Comparison of ENCODE assay signal across 1 cellular context in genomic region chr1:36088577-36089392, GRCh38.
TF ChIP-seq lines count a peak whose summit lies in the region.

Gene ADPRS (plus strand): TSS chr1:36088892. CDS start chr1:36088905, 13 bp downstream.

TF ChIP-seq in H1, 55 proteins besides CTCF, POLR2A, EP300 and RAD21 (continued from another document):
- TF ChIP-seq CHD1 (IDR thresholded peaks at IDR 0.05; ENCODE audit: low read depth, low read length): no peak; the same call in 1 of the 2 replicates
- TF ChIP-seq TEAD4 (IDR thresholded peaks at IDR 0.05; ENCODE audit: low read depth, low read length): no peak
- TF ChIP-seq TBP (IDR thresholded peaks at IDR 0.05; ENCODE audit: low read depth, low read length): peak; percentile 87
- 0 out of 2 replicates have a peak, but pooled peaks have one; percentile 30 for TF ChIP-seq ATF2 (IDR thresholded peaks at IDR 0.05; ENCODE audit: low read length)
- peak; percentile 46; the same call in 1 of the 2 replicates for TF ChIP-seq CHD2 (IDR thresholded peaks at IDR 0.05; ENCODE audit: low read length)
- TF ChIP-seq SP1 (IDR thresholded peaks at IDR 0.05; ENCODE audit: low read depth, low read length): peak; percentile 69; the same call in 1 of the 2 replicates
- peak; percentile 85 for TF ChIP-seq KDM4A (IDR thresholded peaks at IDR 0.05; ENCODE audit: low read depth, low read length, severe bottlenecking)
- no peak for TF ChIP-seq BRCA1 (IDR thresholded peaks at IDR 0.05; ENCODE audit: low read depth, low read length)
- TF ChIP-seq SUZ12 (IDR thresholded peaks at IDR 0.05; ENCODE audit: low read length): no peak
- TF ChIP-seq SIX5 (IDR thresholded peaks at IDR 0.05; ENCODE audit: low read depth, low read length): 0 out of 2 replicates have a peak, but pooled peaks have one; percentile 8
- peak; percentile 65 for TF ChIP-seq E2F6 (IDR thresholded peaks at IDR 0.05)
- TF ChIP-seq MAFK (IDR thresholded peaks at IDR 0.05; ENCODE audit: low read depth, low read length): no peak
- peak; percentile 99 for TF ChIP-seq ASH2L (IDR thresholded peaks at IDR 0.05; ENCODE audit: low read length)
- no peak for TF ChIP-seq NRF1 (IDR thresholded peaks at IDR 0.05; ENCODE audit: low read depth, low read length)
- 0 out of 2 replicates have a peak, but pooled peaks have one; percentile 48 for TF ChIP-seq FOSL1 (IDR thresholded peaks at IDR 0.05; ENCODE audit: insufficient read depth, low read depth, low read length)
- no peak for TF ChIP-seq ZNF274 (IDR thresholded peaks at IDR 0.05; ENCODE audit: borderline replicate concordance, extremely low read depth, low read length)
- no peak for TF ChIP-seq CBX5 (IDR thresholded peaks at IDR 0.05; ENCODE audit: low read depth, low read length)
- no peak for TF ChIP-seq CHD7 (IDR thresholded peaks at IDR 0.05; ENCODE audit: insufficient replicate concordance, low read length)
- peak; percentile 97 for TF ChIP-seq YY1 (IDR thresholded peaks at IDR 0.05; ENCODE audit: low read depth, low read length)
- TF ChIP-seq EGR1 (IDR thresholded peaks at IDR 0.05; ENCODE audit: borderline replicate concordance, low read depth, low read length): peak; percentile 99
- peak; percentile 83 for TF ChIP-seq MAX (IDR thresholded peaks at IDR 0.05)
- TF ChIP-seq BACH1 (IDR thresholded peaks at IDR 0.05; ENCODE audit: low read length): no peak
- peak; percentile 97 for TF ChIP-seq POLR2AphosphoS5 (IDR thresholded peaks at IDR 0.05; ENCODE audit: low read depth, low read length)
- peak; percentile 96 for TF ChIP-seq TAF7 (optimal IDR thresholded peaks at IDR 0.05; ENCODE audit: borderline replicate concordance, low read depth, low read length)
- no peak for TF ChIP-seq CBX8 (IDR thresholded peaks at IDR 0.05; ENCODE audit: borderline replicate concordance, low read depth, low read length)
- no peak for TF ChIP-seq RXRA (IDR thresholded peaks at IDR 0.05; ENCODE audit: insufficient read depth, low read depth, low read length)
- TF ChIP-seq BCL11A (IDR thresholded peaks at IDR 0.05; ENCODE audit: low read depth in 2 of 2, low read length in 2 of 2): no peak
- TF ChIP-seq HDAC2 (IDR thresholded peaks at IDR 0.05; ENCODE audit: borderline replicate concordance in 1 of 2, low read depth in 2 of 2, low read length in 2 of 2): peak in 1 of 2 experiments; percentile 78; a peak in 1 of 4 replicates
- TF ChIP-seq PHF8 (conservative IDR thresholded peaks at IDR 0.05; ENCODE audit: low read depth, low read length): peak; percentile 99
- no peak for TF ChIP-seq RFX5 (IDR thresholded peaks at IDR 0.05; ENCODE audit: borderline replicate concordance, low read depth, low read length)
- peak; percentile 50; the same call in 1 of the 2 replicates for TF ChIP-seq TCF12 (IDR thresholded peaks at IDR 0.05; ENCODE audit: low read depth, low read length)
- TF ChIP-seq JUND (IDR thresholded peaks at IDR 0.05; ENCODE audit: low read length): no peak; the same call in 1 of the 2 replicates
- peak; percentile 81 for TF ChIP-seq SAP30 (IDR thresholded peaks at IDR 0.05; ENCODE audit: insufficient read depth, insufficient replicate concordance, low read length)
- no peak for TF ChIP-seq HDAC6 (IDR thresholded peaks at IDR 0.05; ENCODE audit: low read depth, low read length)
- TF ChIP-seq NANOG (IDR thresholded peaks at IDR 0.05; ENCODE audit: insufficient read depth, low read depth, low read length, poor library complexity, severe bottlenecking): no peak
- peak; percentile 86 to 94; a peak in 3 of 4 replicates for TF ChIP-seq SIN3A (conservative IDR thresholded peaks at IDR 0.05 in 1 of 2, IDR thresholded peaks at IDR 0.05 in 1 of 2; ENCODE audit: low read depth in 1 of 2, low read length in 2 of 2)
- TF ChIP-seq SP4 (IDR thresholded peaks at IDR 0.05; ENCODE audit: low read length): 0 out of 2 replicates have a peak, but pooled peaks have one; percentile 43
- no peak for TF ChIP-seq KDM1A (IDR thresholded peaks at IDR 0.05; ENCODE audit: borderline replicate concordance, low read length)
- TF ChIP-seq GTF2F1 (IDR thresholded peaks at IDR 0.05; ENCODE audit: borderline replicate concordance, low read depth, low read length): no peak
- peak; percentile 99 for TF ChIP-seq TAF1 (IDR thresholded peaks at IDR 0.05; ENCODE audit: low read depth, low read length)
- TF ChIP-seq SIRT6 (IDR thresholded peaks at IDR 0.05; ENCODE audit: low read length): no peak
- TF ChIP-seq GABPA (IDR thresholded peaks at IDR 0.05; ENCODE audit: borderline replicate concordance, insufficient read depth, low read length): peak; percentile 98
- TF ChIP-seq RBBP5 (IDR thresholded peaks at IDR 0.05; ENCODE audit: borderline replicate concordance, low read depth, low read length): peak; percentile 99
- no peak for TF ChIP-seq RNF2 (IDR thresholded peaks at IDR 0.05; ENCODE audit: borderline replicate concordance, low read depth, low read length, missing control alignments, poor library complexity, severe bottlenecking)
- no peak for TF ChIP-seq JUN (IDR thresholded peaks at IDR 0.05; ENCODE audit: low read depth, low read length)
- TF ChIP-seq EZH2 (IDR thresholded peaks at IDR 0.05; ENCODE audit: low read depth, low read length, severe bottlenecking): no peak
- no peak for TF ChIP-seq USF2 (IDR thresholded peaks at IDR 0.05; ENCODE audit: low read length)
- peak; percentile 55 for TF ChIP-seq ATF3 (IDR thresholded peaks at IDR 0.05; ENCODE audit: insufficient read depth, low read depth, low read length)
- TF ChIP-seq CEBPB (IDR thresholded peaks at IDR 0.05; ENCODE audit: low read depth, low read length): no peak
- no peak for TF ChIP-seq CTBP2 (IDR thresholded peaks at IDR 0.05; ENCODE audit: borderline replicate concordance, insufficient read depth, insufficient read length, low read length)
- TF ChIP-seq SRF (IDR thresholded peaks at IDR 0.05; ENCODE audit: low read depth, low read length): peak; percentile 70
- no peak for TF ChIP-seq POU5F1 (IDR thresholded peaks at IDR 0.05; ENCODE audit: low read depth, low read length)
- peak; percentile 95 for TF ChIP-seq KDM5A (IDR thresholded peaks at IDR 0.05; ENCODE audit: low read length)
- peak; percentile 96 for TF ChIP-seq CREB1 (IDR thresholded peaks at IDR 0.05)
TF ChIP-seq in H1: peak in this region for 28.
